ENCODE assay signal across 11 cellular contexts in genomic region chr19:16581145-16581970, GRCh38. TPM values are rescaled to one million over a fixed set of nuclear protein-coding genes. Genes with fewer than 3 reads are reported as not detected.
DNase-seq lines count a peak whose midpoint lies in the region; ATAC-seq and TF ChIP-seq lines count a peak whose summit lies in the region.
"Had no signal": no experiment of that assay in that cellular context is flagged by ENCODE, and none has a peak within 500 bp of the region (broad histone marks: within the 10 kb centered on the region; RNA-seq: fewer than 3 reads in every experiment).

No MANE protein-coding gene starts in this region.

- peak overlapping the region; percentile 3 for H3K27ac ChIP-seq in lower lobe of right lung
- peak overlapping the region in 3 of 4 donors; percentile 7 to 28 (median 23) for H3K27ac ChIP-seq in upper lobe of left lung

- H3K4me3 ChIP-seq in lower lobe of right lung (no peak overlapping the region), upper lobe of left lung (no peak overlapping the region)

- TF ChIP-seq CTCF in lower lobe of right lung (IDR thresholded peaks at IDR 0.05) (no peak), upper lobe of left lung (IDR thresholded peaks at IDR 0.05) (no peak)

- ATAC-seq in Right ventricle myocardium inferior (peak; percentile 51), lower lobe of right lung (peak in 1 of 2 donors; percentile 59), upper lobe of left lung (ENCODE audit: low FRiP score in 2 of 2) (peak in 1 of 2 donors; percentile 10), HG03135 (IDR thresholded peaks at IDR 0.05; ENCODE audit: unreplicated experiment) (no peak)
- no peak for ATAC-seq in activated naive CD8-positive, alpha-beta T cell treated with anti-CD3 and anti-CD28 coated beads, Interleukin-2, amount 50 U/mL, for 24 hours

- H3K36me3 ChIP-seq in lower lobe of right lung (peaks cover 38% of the 10 kb centered on the region), upper lobe of left lung (peaks cover 11 to 29% (median 24%) of the 10 kb centered on the region in 4 donors)

- H3K27me3 ChIP-seq in lower lobe of right lung (ENCODE audit: low read depth), result no peaks in the 10 kb centered on the region
- H3K27me3 ChIP-seq in upper lobe of left lung, result no peaks in the 10 kb centered on the region

- H3K27me3 Mint-ChIP-seq in activated naive CD8-positive, alpha-beta T cell treated with anti-CD3 and anti-CD28 coated beads, Interleukin-2, amount 50 U/mL, for 24 hours, result no peaks in the 10 kb centered on the region

- WGBS in upper lobe of left lung, 2 donors, result 86 to 93% methylated on average over 10 to 11 of the region's 12 CpGs

- no peak overlapping the region for H3K4me3 Mint-ChIP-seq in activated naive CD8-positive, alpha-beta T cell treated with anti-CD3 and anti-CD28 coated beads, Interleukin-2, amount 50 U/mL, for 24 hours

- H3K4me1 ChIP-seq in lower lobe of right lung (peaks cover 65% of the 10 kb centered on the region), upper lobe of left lung (peaks cover 36 to 72% (median 43%) of the 10 kb centered on the region in 4 donors)

- intact Hi-C loops in Right ventricle myocardium inferior (cut with DNase I) (no loop called here), cardiac septum (cut with DNase I) (no loop called here), lower lobe of right lung (cut with DNase I) (no loop called here)

- DNase-seq in Right ventricle myocardium inferior (ENCODE audit: missing footprints) (peak; percentile 46), cardiac septum (ENCODE audit: low spot score) (no peak), lower lobe of right lung (no peak), upper lobe of left lung (no peak)
- DNase-seq in activated naive CD8-positive, alpha-beta T cell treated with anti-CD3 and anti-CD28 coated beads, Interleukin-2, amount 50 U/mL, for 24 hours, result no peak
- DNase-seq in effector CD8-positive, alpha-beta T cell (lab: John Stamatoyannopoulos, UW), result no peak
- DNase-seq in activated effector memory CD4-positive, alpha-beta T cell treated with Interleukin-2 at 50 U/mL for 16 hours, result no peak
- DNase-seq: AML-193; MV-4-11; stimulated activated naive CD4-positive, alpha-beta T cell treated with Interleukin-2 at 50 U/mL for 16 hours had no signal

- no peaks in the 10 kb centered on the region for H3K9me3 Mint-ChIP-seq in activated naive CD8-positive, alpha-beta T cell treated with anti-CD3 and anti-CD28 coated beads, Interleukin-2, amount 50 U/mL, for 24 hours

- peak overlapping the region; percentile 74 for H3K27ac Mint-ChIP-seq in activated naive CD8-positive, alpha-beta T cell treated with anti-CD3 and anti-CD28 coated beads, Interleukin-2, amount 50 U/mL, for 24 hours

- peaks cover 8% of the 10 kb centered on the region for H3K36me3 Mint-ChIP-seq in activated naive CD8-positive, alpha-beta T cell treated with anti-CD3 and anti-CD28 coated beads, Interleukin-2, amount 50 U/mL, for 24 hours (ENCODE audit: low read depth)

- no peak for TF ChIP-seq POLR2A in upper lobe of left lung (IDR thresholded peaks at IDR 0.05)

- no peaks in the 10 kb centered on the region for H3K9me3 ChIP-seq in lower lobe of right lung
- H3K9me3 ChIP-seq in upper lobe of left lung, result no peaks in the 10 kb centered on the region

- no peak for TF ChIP-seq EP300 in upper lobe of left lung (IDR thresholded peaks at IDR 0.05)

- H3K4me1 Mint-ChIP-seq in activated naive CD8-positive, alpha-beta T cell treated with anti-CD3 and anti-CD28 coated beads, Interleukin-2, amount 50 U/mL, for 24 hours, result peaks cover 62% of the 10 kb centered on the region

RNA-seq across cellular contexts. Expression of gene SLC35E1, which starts 9.1 kb away (rescaled TPM):
- total RNA-seq in Right ventricle myocardium inferior (23.5 TPM), cardiac septum (26.7 TPM), lower lobe of right lung (47.3 TPM), upper lobe of left lung (10 to 100 TPM; 48.5 to 60.8 (median 53.2) TPM)

RNA-seq across cellular contexts. Expression of gene CHERP, which starts 39.1 kb away (rescaled TPM):
- total RNA-seq in Right ventricle myocardium inferior (17.3 TPM), cardiac septum (23.7 TPM), lower lobe of right lung (35.4 TPM), upper lobe of left lung (10 to 100 TPM; 10.8 to 38.6 (median 22.0) TPM)

RNA-seq across cellular contexts. Expression of gene MED26, which starts 46.6 kb away (rescaled TPM):
- total RNA-seq in Right ventricle myocardium inferior (6.1 TPM), cardiac septum (4.3 TPM), lower lobe of right lung (11.1 TPM), upper lobe of left lung (10 to 100 TPM; 12.6 to 26.5 (median 13.8) TPM)
